2 cellular contexts compared by ENCODE assay signal in the genomic region with DNA sequence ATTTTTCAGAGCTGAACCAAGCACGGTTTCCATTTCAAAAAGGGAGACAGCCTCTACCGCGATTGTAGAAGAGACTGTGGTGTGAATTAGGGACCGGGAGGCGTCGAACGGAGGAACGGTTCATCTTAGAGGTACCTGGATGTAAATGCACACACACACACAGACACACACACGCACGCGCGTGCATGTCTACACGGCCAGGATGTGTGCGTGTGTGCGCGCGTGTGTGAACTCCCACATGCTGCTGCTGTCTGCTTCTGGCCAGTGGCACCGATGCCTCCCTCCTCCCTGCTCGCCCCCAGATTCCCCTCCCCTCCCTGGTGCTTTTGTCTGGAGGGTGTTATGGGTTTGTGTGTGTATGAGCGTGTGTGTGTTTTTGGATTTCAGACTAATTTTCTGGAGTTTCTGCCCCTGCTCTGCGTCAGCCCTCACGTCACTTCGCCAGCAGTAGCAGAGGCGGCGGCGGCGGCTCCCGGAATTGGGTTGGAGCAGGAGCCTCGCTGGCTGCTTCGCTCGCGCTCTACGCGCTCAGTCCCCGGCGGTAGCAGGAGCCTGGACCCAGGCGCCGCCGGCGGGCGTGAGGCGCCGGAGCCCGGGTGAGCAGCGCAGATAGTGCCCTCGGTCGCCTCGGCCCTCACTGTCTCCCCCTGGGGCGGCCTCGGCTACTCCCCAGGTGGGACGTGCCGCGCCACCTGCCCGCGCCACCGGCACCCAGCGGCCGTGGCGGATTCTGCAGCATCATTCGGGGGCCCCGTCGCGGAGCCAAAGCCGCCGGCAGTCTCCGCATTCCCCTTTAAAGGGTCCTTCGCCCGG.
TF ChIP-seq lines count a peak whose summit lies in the region.

A gene (plus strand): TSS at position 437 of the 813 bp plus-strand sequence. CDS start 1,020 bp downstream, outside the sequence.

TF ChIP-seq in SK-N-SH, 30 proteins besides CTCF, POLR2A, EP300 and RAD21:
- no peak for TF ChIP-seq MXI1 (IDR thresholded peaks at IDR 0.05; ENCODE audit: low read depth, low read length)
- TF ChIP-seq SIN3A (IDR thresholded peaks at IDR 0.05; ENCODE audit: borderline replicate concordance, low read depth, low read length), result no peak
- TF ChIP-seq, protein P1, sequence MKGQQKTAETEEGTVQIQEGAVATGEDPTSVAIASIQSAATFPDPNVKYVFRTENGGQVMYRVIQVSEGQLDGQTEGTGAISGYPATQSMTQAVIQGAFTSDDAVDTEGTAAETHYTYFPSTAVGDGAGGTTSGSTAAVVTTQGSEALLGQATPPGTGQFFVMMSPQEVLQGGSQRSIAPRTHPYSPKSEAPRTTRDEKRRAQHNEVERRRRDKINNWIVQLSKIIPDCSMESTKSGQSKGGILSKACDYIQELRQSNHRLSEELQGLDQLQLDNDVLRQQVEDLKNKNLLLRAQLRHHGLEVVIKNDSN (IDR thresholded peaks at IDR 0.05; ENCODE audit: borderline replicate concordance, low read depth), result no peak
- no peak for TF ChIP-seq ELF1 (IDR thresholded peaks at IDR 0.05)
- TF ChIP-seq GABPA (IDR thresholded peaks at IDR 0.05; ENCODE audit: low read depth), result no peak
- no peak for TF ChIP-seq FOSL2 (IDR thresholded peaks at IDR 0.05; ENCODE audit: borderline replicate concordance, low read depth)
- no peak for TF ChIP-seq RXRA (IDR thresholded peaks at IDR 0.05; ENCODE audit: borderline replicate concordance, low read depth)
- TF ChIP-seq NFIC (IDR thresholded peaks at IDR 0.05; ENCODE audit: borderline replicate concordance), result no peak
- TF ChIP-seq, protein P2, sequence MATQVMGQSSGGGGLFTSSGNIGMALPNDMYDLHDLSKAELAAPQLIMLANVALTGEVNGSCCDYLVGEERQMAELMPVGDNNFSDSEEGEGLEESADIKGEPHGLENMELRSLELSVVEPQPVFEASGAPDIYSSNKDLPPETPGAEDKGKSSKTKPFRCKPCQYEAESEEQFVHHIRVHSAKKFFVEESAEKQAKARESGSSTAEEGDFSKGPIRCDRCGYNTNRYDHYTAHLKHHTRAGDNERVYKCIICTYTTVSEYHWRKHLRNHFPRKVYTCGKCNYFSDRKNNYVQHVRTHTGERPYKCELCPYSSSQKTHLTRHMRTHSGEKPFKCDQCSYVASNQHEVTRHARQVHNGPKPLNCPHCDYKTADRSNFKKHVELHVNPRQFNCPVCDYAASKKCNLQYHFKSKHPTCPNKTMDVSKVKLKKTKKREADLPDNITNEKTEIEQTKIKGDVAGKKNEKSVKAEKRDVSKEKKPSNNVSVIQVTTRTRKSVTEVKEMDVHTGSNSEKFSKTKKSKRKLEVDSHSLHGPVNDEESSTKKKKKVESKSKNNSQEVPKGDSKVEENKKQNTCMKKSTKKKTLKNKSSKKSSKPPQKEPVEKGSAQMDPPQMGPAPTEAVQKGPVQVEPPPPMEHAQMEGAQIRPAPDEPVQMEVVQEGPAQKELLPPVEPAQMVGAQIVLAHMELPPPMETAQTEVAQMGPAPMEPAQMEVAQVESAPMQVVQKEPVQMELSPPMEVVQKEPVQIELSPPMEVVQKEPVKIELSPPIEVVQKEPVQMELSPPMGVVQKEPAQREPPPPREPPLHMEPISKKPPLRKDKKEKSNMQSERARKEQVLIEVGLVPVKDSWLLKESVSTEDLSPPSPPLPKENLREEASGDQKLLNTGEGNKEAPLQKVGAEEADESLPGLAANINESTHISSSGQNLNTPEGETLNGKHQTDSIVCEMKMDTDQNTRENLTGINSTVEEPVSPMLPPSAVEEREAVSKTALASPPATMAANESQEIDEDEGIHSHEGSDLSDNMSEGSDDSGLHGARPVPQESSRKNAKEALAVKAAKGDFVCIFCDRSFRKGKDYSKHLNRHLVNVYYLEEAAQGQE (IDR thresholded peaks at IDR 0.05; ENCODE audit: low read depth, low read length), result no peak
- no peak for TF ChIP-seq RFX5 (IDR thresholded peaks at IDR 0.05; ENCODE audit: low read length)
- no peak for TF ChIP-seq FOXJ3 (CRISPR knock-in tag; IDR thresholded peaks at IDR 0.05)
- TF ChIP-seq TCF12 (IDR thresholded peaks at IDR 0.05), result no peak
- TF ChIP-seq JUND (IDR thresholded peaks at IDR 0.05), result no peak
- no peak for TF ChIP-seq FOXM1 (IDR thresholded peaks at IDR 0.05; ENCODE audit: low read depth)
- no peak for TF ChIP-seq TAF1 (IDR thresholded peaks at IDR 0.05; ENCODE audit: borderline replicate concordance, low read depth, low read length)
- no peak for TF ChIP-seq YY1 (IDR thresholded peaks at IDR 0.05; ENCODE audit: low read depth)
- no peak for TF ChIP-seq GATA2 (CRISPR knock-in tag; IDR thresholded peaks at IDR 0.05)
- TF ChIP-seq, protein P3, sequence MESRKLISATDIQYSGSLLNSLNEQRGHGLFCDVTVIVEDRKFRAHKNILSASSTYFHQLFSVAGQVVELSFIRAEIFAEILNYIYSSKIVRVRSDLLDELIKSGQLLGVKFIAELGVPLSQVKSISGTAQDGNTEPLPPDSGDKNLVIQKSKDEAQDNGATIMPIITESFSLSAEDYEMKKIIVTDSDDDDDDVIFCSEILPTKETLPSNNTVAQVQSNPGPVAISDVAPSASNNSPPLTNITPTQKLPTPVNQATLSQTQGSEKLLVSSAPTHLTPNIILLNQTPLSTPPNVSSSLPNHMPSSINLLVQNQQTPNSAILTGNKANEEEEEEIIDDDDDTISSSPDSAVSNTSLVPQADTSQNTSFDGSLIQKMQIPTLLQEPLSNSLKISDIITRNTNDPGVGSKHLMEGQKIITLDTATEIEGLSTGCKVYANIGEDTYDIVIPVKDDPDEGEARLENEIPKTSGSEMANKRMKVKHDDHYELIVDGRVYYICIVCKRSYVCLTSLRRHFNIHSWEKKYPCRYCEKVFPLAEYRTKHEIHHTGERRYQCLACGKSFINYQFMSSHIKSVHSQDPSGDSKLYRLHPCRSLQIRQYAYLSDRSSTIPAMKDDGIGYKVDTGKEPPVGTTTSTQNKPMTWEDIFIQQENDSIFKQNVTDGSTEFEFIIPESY (IDR thresholded peaks at IDR 0.05; ENCODE audit: borderline replicate concordance, low read depth), result no peak
- TF ChIP-seq RCOR1 (IDR thresholded peaks at IDR 0.05; ENCODE audit: low read length), result no peak

TF ChIP-seq in endothelial cell of umbilical vein, 7 proteins besides CTCF, POLR2A, EP300 and RAD21:
- TF ChIP-seq JUN (IDR thresholded peaks at IDR 0.05; ENCODE audit: borderline replicate concordance, insufficient read depth, insufficient read length, low read depth) (no peak), POLR2AphosphoS5 (IDR thresholded peaks at IDR 0.05; ENCODE audit: insufficient read depth, low read depth, low read length) (no peak), MYC (IDR thresholded peaks at IDR 0.05; ENCODE audit: low read depth, low read length) (no peak), FOS (IDR thresholded peaks at IDR 0.05; ENCODE audit: borderline replicate concordance, insufficient read depth, low read length) (no peak), EZH2 (IDR thresholded peaks at IDR 0.05; ENCODE audit: borderline replicate concordance, low read depth, low read length, severe bottlenecking) (no peak), GATA2 (IDR thresholded peaks at IDR 0.05; ENCODE audit: insufficient read depth, insufficient read length, low read depth, low read length) (no peak)
- TF ChIP-seq, protein P4, sequence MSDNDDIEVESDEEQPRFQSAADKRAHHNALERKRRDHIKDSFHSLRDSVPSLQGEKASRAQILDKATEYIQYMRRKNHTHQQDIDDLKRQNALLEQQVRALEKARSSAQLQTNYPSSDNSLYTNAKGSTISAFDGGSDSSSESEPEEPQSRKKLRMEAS (IDR thresholded peaks at IDR 0.05; ENCODE audit: insufficient read depth, insufficient read length), result no peak
